ENCODE assay signal across 8 cellular contexts in genomic region chr11:68030318-68031135, GRCh38. TPM values are rescaled to one million over a fixed set of nuclear protein-coding genes. Genes with fewer than 3 reads are reported as not detected.
A peak's percentile ranks its signal among the peaks of the same experiment; 100 is the strongest.
DNase-seq lines count a peak whose midpoint lies in the region; ATAC-seq, FAIRE-seq and TF ChIP-seq lines count a peak whose summit lies in the region.

TSS of gene NDUFS8 (plus strand) at chr11:68030681. CDS start at chr11:68032152, 1,471 bp downstream.

- intact Hi-C loops in cardiac septum (cut with DNase I) (loop anchor here (5.0 kb wide), 2 partner anchors 92 to 182 kb away; partner anchors contain the start of genes CHKA and KMT5B), transverse colon (cut with DNase I; ENCODE audit: low total_unique reads) (loop anchor here (10.0 kb wide), 1 partner anchor 94 kb away; the partner anchor contains the start of gene CHKA)

- TF ChIP-seq CTCF in transverse colon (IDR thresholded peaks at IDR 0.05) = no peak

- peak within 1 kb of the TSS; percentile 90 for H3K4ac ChIP-seq in trophoblast cell (ENCODE audit: low read depth, low read length)

- H3K79me2 ChIP-seq in trophoblast cell (ENCODE audit: control insufficient read depth, insufficient read depth, low read length, poor library complexity) = peaks cover 7% of the 10 kb centered on the region

- peak within 1 kb of the TSS; percentile 99 for H3K4me2 ChIP-seq in trophoblast cell (ENCODE audit: low read length)

- H2BK5ac ChIP-seq in trophoblast cell (ENCODE audit: low read depth, low read length, poor library complexity) = peak within 1 kb of the TSS; percentile 74

- H4K12ac ChIP-seq in trophoblast cell (ENCODE audit: low read depth, low read length) = peak within 1 kb of the TSS; percentile 99

- H2BK12ac ChIP-seq in trophoblast cell (ENCODE audit: low read length) = no peak within 1 kb of the TSS

- FAIRE-seq in GM12891 (lab: Jason Lieb, UNC) = peak; percentile 99

- H3K9me3 Mint-ChIP-seq in T-cell = no peaks in the 10 kb centered on the region

- H3K79me1 ChIP-seq in trophoblast cell (ENCODE audit: low read length) = peaks cover 6% of the 10 kb centered on the region

- H3K4me1 Mint-ChIP-seq in T-cell = peaks cover 19 to 30% (median 29%) of the 10 kb centered on the region in 3 donors

- H3K36me3 Mint-ChIP-seq in T-cell = peaks cover 4% of the 10 kb centered on the region

- ATAC-seq in HG02840 (IDR thresholded peaks at IDR 0.05; ENCODE audit: low FRiP score, unreplicated experiment) (peak; percentile 92), T-cell (replicated peaks in 1 of 4) (peak; percentile 94 to 96 (median 95))

- no peak within 1 kb of the TSS for H3K27ac ChIP-seq in adipose tissue (ENCODE audit: low read depth, low read length)
- no peak within 1 kb of the TSS for H3K27ac ChIP-seq in trophoblast cell (ENCODE audit: low read depth, low read length)
- H3K27ac ChIP-seq in transverse colon = peak within 1 kb of the TSS; percentile 89 to 96 (median 90)

- H3K23ac ChIP-seq in trophoblast cell (ENCODE audit: low read length) = no peak within 1 kb of the TSS

- H2AK5ac ChIP-seq in trophoblast cell (ENCODE audit: low read length) = peak within 1 kb of the TSS; percentile 77

- peak within 1 kb of the TSS; percentile 99 for H4K8ac ChIP-seq in trophoblast cell (ENCODE audit: low read depth, low read length)

- H3K14ac ChIP-seq in trophoblast cell (ENCODE audit: low read length) = peak within 1 kb of the TSS; percentile 96

- peak; percentile 63 for TF ChIP-seq POLR2A in GM12891 (IDR thresholded peaks at IDR 0.05; ENCODE audit: low read depth, low read length)
- peak; percentile 66 for TF ChIP-seq POLR2A in transverse colon (IDR thresholded peaks at IDR 0.05)

- CTCF ChIA-PET in T-cell (lab: Charles Lee) = no interaction called here

- in situ Hi-C loops in transverse colon (cut with MboI; ENCODE audit: low pct_ligation_motif_present in 1 of 4, low pct_unique_long_range_greater_than_20kb in 1 of 4, low sequenced_read_pairs in 3 of 4) = no loop called here

- H3K27ac Mint-ChIP-seq in T-cell = peak within 1 kb of the TSS; percentile 89 to 94

- H3K4me3 ChIP-seq in trophoblast cell (ENCODE audit: low read depth, low read length) (peak within 1 kb of the TSS; percentile 100), transverse colon (peak within 1 kb of the TSS; percentile 71 to 86 (median 80))

- peak within 1 kb of the TSS; percentile 81 for H3K9ac ChIP-seq in trophoblast cell (ENCODE audit: low read length)

- H3K18ac ChIP-seq in trophoblast cell (ENCODE audit: low read length) = peak within 1 kb of the TSS; percentile 90

- H4K91ac ChIP-seq in trophoblast cell (ENCODE audit: low read depth, low read length) = peak within 1 kb of the TSS; percentile 80

- DNase-seq in GM12891 (ENCODE audit: insufficient read length, low spot score) = peak; percentile 99
- DNase-seq in NCI-H1436 treated with DMSO at 0.1 percent for 48 hours (lab: John Stamatoyannopoulos, UW) = peak; percentile 98
- DNase-seq in T-cell = peak; percentile 88 to 98 (median 95)
- DNase-seq in cardiac septum (ENCODE audit: low spot score) = peak; percentile 96
- DNase-seq in trophoblast cell = peak; percentile 97 to 99
- DNase-seq in transverse colon = peak; percentile 97

- peak within 1 kb of the TSS; percentile 91 to 96 (median 95) for H3K4me3 Mint-ChIP-seq in T-cell

- H3K27me3 Mint-ChIP-seq in T-cell = no peaks in the 10 kb centered on the region

- H3K27me3 ChIP-seq in trophoblast cell (ENCODE audit: insufficient read depth, low read length) (no peaks in the 10 kb centered on the region), transverse colon (no peaks in the 10 kb centered on the region)

- no peak for TF ChIP-seq EP300 in transverse colon (IDR thresholded peaks at IDR 0.05; ENCODE audit: low read depth)

- H3K4me1 ChIP-seq in trophoblast cell (ENCODE audit: control insufficient read depth in 1 of 2, insufficient read depth in 2 of 2, low read length in 2 of 2) (peaks cover 4 to 8% of the 10 kb centered on the region in 2 experiments), transverse colon (peaks cover 9 to 22% (median 18%) of the 10 kb centered on the region in 4 donors)

- H3K9me3 ChIP-seq in trophoblast cell (ENCODE audit: insufficient read depth, low read depth, low read length) (peaks cover 15% of the 10 kb centered on the region), transverse colon (no peaks in the 10 kb centered on the region)

- H3K36me3 ChIP-seq in trophoblast cell (ENCODE audit: control insufficient read depth in 1 of 2, insufficient read depth in 2 of 2, low read length in 2 of 2) (peaks cover 20 to 22% of the 10 kb centered on the region in 2 experiments), transverse colon (no peaks in the 10 kb centered on the region)

- H2AFZ ChIP-seq in trophoblast cell (ENCODE audit: insufficient read depth, low read length, poor library complexity) = peak within 1 kb of the TSS; percentile 91

- POLR2A ChIA-PET in T-cell (lab: Charles Lee) = no interaction called here

- WGBS in adipose tissue, 3 donors = 0% methylated on average over 56 of the region's 56 CpGs
- no CpG with 5 or more reads among the region's 56 CpGs for WGBS in trophoblast cell (ENCODE audit: extremely low coverage, insufficient coverage, insufficient read length)
- 1% methylated on average over 35 of the region's 56 CpGs; no CpG with 5 or more reads in 1 of the 2 donors for WGBS in transverse colon (ENCODE audit: low coverage in 1 of 2), 2 donors

- peak within 1 kb of the TSS; percentile 75 for H2BK120ac ChIP-seq in trophoblast cell (ENCODE audit: insufficient read depth, low read length, poor library complexity)

TF ChIP-seq in GM12891, 5 proteins besides CTCF, POLR2A, EP300 and RAD21:
- TF ChIP-seq SPI1 (IDR thresholded peaks at IDR 0.05; ENCODE audit: low read depth, low read length) (peak; percentile 44; the same call in 1 of the 2 replicates), POLR2AphosphoS5 (IDR thresholded peaks at IDR 0.05; ENCODE audit: low read depth, low read length) (peak; percentile 76), TAF1 (IDR thresholded peaks at IDR 0.05; ENCODE audit: low read depth, low read length) (0 out of 2 replicates have a peak, but pooled peaks have one; percentile 26), POU2F2 (IDR thresholded peaks at IDR 0.05; ENCODE audit: low read depth, low read length) (no peak)

RNA-seq across cellular contexts. Expression of gene NDUFS8, which starts in this region (rescaled TPM):
- polyA plus RNA-seq in GM12891 (2012; ENCODE audit: low read depth, missing spikeins) = 127 TPM
- total RNA-seq in T-cell = 100 to 1,000 TPM in 2 of 5 donors, 10 to 100 TPM in 3; 76.9 to 102 (median 91.1) TPM
- polyA plus RNA-seq in adipose tissue = 100 to 1,000 TPM in 2 of 3 donors, 10 to 100 TPM in 1; 77.7 to 240 (median 115) TPM
- 315 TPM for total RNA-seq in cardiac septum
- polyA plus RNA-seq in trophoblast cell (2013) = 81.4 and 85.8 TPM in 2 replicates
- total RNA-seq in transverse colon = 100 to 1,000 TPM; 155 to 226 (median 188) TPM

Comparison
In these comparisons a context has a peak if more than half of its experiments do, and no peak if none do; other contexts are left out.
1. H3K27ac ChIP-seq: peak in transverse colon (4 of 4); none in adipose tissue (single experiment) and trophoblast cell (single experiment).
2. Peak in every context shown above with its lines, with median percentiles within 50 percentile points of each other: DNase-seq.